In the genomic region with DNA sequence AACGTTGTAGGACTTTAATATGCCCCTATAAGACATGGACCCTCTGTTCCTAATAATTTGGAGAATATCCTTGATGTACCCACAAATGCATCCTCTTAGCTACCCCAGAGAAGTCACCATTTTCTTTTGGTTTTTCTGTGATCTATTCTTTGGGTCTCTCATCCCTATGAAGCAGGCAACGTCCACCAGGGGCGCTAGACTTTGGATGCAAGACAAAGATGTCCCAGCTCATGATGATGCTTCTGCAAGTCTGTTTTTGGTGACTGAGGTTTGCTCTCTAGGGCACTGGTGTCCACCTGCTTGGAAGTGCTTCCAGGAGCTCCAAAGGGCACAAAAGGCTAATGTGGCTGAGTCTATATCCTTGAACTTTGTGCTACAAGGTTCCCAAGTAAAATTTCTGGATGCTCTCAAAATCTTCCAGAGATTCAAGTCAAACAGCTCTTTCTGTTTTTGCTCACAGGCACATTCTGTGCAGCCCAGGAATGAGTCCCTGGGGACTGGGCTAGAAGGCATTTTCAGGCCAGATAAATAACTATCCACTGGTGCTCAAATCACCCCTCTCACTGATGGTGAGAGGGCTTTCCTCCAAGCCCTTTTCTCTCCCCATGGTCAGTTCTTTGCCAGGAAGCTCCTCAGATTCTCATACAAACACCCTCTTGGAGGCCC, we compare ENCODE assay signal across 8 cellular contexts.
DNase-seq lines count a peak whose midpoint lies in the region; ATAC-seq, FAIRE-seq and TF ChIP-seq lines count a peak whose summit lies in the region.
"Had no signal": no experiment of that assay in that cellular context is flagged by ENCODE, and none has a peak within 500 bp of the region (broad histone marks: within the 10 kb centered on the region; RNA-seq: fewer than 3 reads in every experiment).

No MANE protein-coding gene starts in this region.

- POLR2A ChIA-PET in HepG2 (lab: Yijun Ruan, JAX), result no interaction called here

- H4K20me1 ChIP-seq in HepG2 (ENCODE audit: insufficient read depth, low read length), result no peaks in the 10 kb centered on the region

- TF ChIP-seq POLR2A in HepG2 (IDR thresholded peaks at IDR 0.05; ENCODE audit: insufficient read depth in 1 of 2, low read depth in 2 of 2, low read length in 2 of 2), result no peak
- TF ChIP-seq POLR2A in sigmoid colon (IDR thresholded peaks at IDR 0.05), result no peak

- H3K27ac ChIP-seq in HepG2 (ENCODE audit: extremely low read length, insufficient read depth, low read length), result no peak overlapping the region
- no peak overlapping the region for H3K27ac ChIP-seq in sigmoid colon

- FAIRE-seq in HepG2 (lab: Jason Lieb, UNC) (no peak), HTR-8/SVneo (lab: Jason Lieb, UNC) (no peak)

- no peak overlapping the region for H3K4me2 ChIP-seq in HepG2 (ENCODE audit: low read depth, low read length)

- peak; percentile 41; the same call in 1 of the 3 replicates for ATAC-seq in HepG2

- no peak for TF ChIP-seq RAD21 in HepG2 (CRISPR knock-in tag; IDR thresholded peaks at IDR 0.05)

- in situ Hi-C loops in HepG2 (cut with HindIII; ENCODE audit: extremely low pct_ligation_motif_present, low pct_unique_long_range_greater_than_20kb), result no loop called here

- H3K36me3 ChIP-seq in HepG2 (replicated peaks in 1 of 2; ENCODE audit: control insufficient read depth in 1 of 2, insufficient read depth in 2 of 2, low read length in 2 of 2) (no peaks in the 10 kb centered on the region), sigmoid colon (no peaks in the 10 kb centered on the region)

- peak; percentile 74 for TF ChIP-seq CTCF in GM12875 (IDR thresholded peaks at IDR 0.05; ENCODE audit: borderline replicate concordance, insufficient read depth, low read depth, low read length)
- peak; percentile 39 for TF ChIP-seq CTCF in HepG2 (CRISPR knock-in tag; IDR thresholded peaks at IDR 0.05)
- peak in 1 of 4 experiments; percentile 31 for TF ChIP-seq CTCF in sigmoid colon (IDR thresholded peaks at IDR 0.05)

- intact Hi-C loops in HepG2 (cut with micrococcal nuclease; ENCODE audit: unreplicated experiment) (no loop called here), sigmoid colon (cut with DNase I) (no loop called here)

- H2AFZ ChIP-seq in HepG2 (ENCODE audit: low read length), result no peak overlapping the region

- H3K4me1 ChIP-seq in HepG2 (ENCODE audit: insufficient read depth, low read length) (no peaks in the 10 kb centered on the region), sigmoid colon (no peaks in the 10 kb centered on the region)

- no peaks in the 10 kb centered on the region for H3K79me2 ChIP-seq in HepG2 (ENCODE audit: insufficient read depth, low read length)

- 0% methylated on average over 3 of the region's 3 CpGs for WGBS in HepG2 (ENCODE audit: low lambda C conversion rate)
- WGBS in sigmoid colon, 2 donors, result 29 to 37% methylated on average over 3 of the region's 3 CpGs

- CTCF ChIA-PET in HepG2 (lab: Yijun Ruan, JAX; ENCODE audit: low intra/inter-chr PET ratio, low total read pairs), result no interaction called here

- H3K27me3 ChIP-seq in HepG2 (ENCODE audit: control insufficient read depth in 1 of 2, insufficient read depth in 2 of 2, low read length in 2 of 2) (no peaks in the 10 kb centered on the region), sigmoid colon (no peaks in the 10 kb centered on the region)

- H3K9me3 ChIP-seq in HepG2 (ENCODE audit: low read length), result peaks cover 5% of the 10 kb centered on the region; the same call in 1 of the 2 replicates
- H3K9me3 ChIP-seq in sigmoid colon, result no peaks in the 10 kb centered on the region

- no peak overlapping the region for H3K4me3 ChIP-seq in GM12875 (ENCODE audit: low read depth, low read length)
- no peak overlapping the region for H3K4me3 ChIP-seq in HepG2 (replicated peaks in 1 of 3; ENCODE audit: insufficient read depth in 1 of 3, low read depth in 2 of 3, low read length in 3 of 3)
- no peak overlapping the region for H3K4me3 ChIP-seq in sigmoid colon

- TF ChIP-seq EP300 in HepG2 (IDR thresholded peaks at IDR 0.05; ENCODE audit: low read depth in 2 of 2, low read length in 2 of 2) (no peak), HepG2 (CRISPR knock-in tag; IDR thresholded peaks at IDR 0.05; ENCODE audit: borderline replicate concordance) (no peak), sigmoid colon (IDR thresholded peaks at IDR 0.05) (no peak)

- peak; percentile 29 to 32 for DNase-seq in Kasumi-1 (lab: John Stamatoyannopoulos, UW)
- DNase-seq in amniotic epithelial cell (ENCODE audit: low read depth), result peak; percentile 25
- peak; percentile 1 for DNase-seq in HepG2 (ENCODE audit: low spot score)
- DNase-seq in sigmoid colon, result no peak
- DNase-seq in T1000 (lab: John Stamatoyannopoulos, UW), result no peak
- DNase-seq in HTR-8/SVneo (ENCODE audit: insufficient read length, low spot score), result no peak
- DNase-seq: naive B cell had no signal

- BruUV-seq in HepG2 (replicated peaks; lab: Mats Ljungman, UMichigan), result no TSS peak

- no peak overlapping the region for H3K9ac ChIP-seq in HepG2 (ENCODE audit: insufficient read depth, low read depth, low read length)

TF ChIP-seq in HepG2, 621 proteins besides CTCF, POLR2A, EP300 and RAD21:
- TF ChIP-seq NPAS2 (CRISPR knock-in tag; IDR thresholded peaks at IDR 0.05; ENCODE audit: borderline replicate concordance), result no peak
- TF ChIP-seq RXRB (CRISPR knock-in tag; IDR thresholded peaks at IDR 0.05; ENCODE audit: borderline replicate concordance), result no peak
- no peak for TF ChIP-seq ZSCAN9 (CRISPR knock-in tag; IDR thresholded peaks at IDR 0.05; ENCODE audit: borderline replicate concordance)
- no peak for TF ChIP-seq SNAPC2 (CRISPR knock-in tag; IDR thresholded peaks at IDR 0.05)
- TF ChIP-seq ZNF224 (CRISPR knock-in tag; IDR thresholded peaks at IDR 0.05), result no peak
- no peak for TF ChIP-seq GATA4 (IDR thresholded peaks at IDR 0.05; ENCODE audit: borderline replicate concordance, low read depth)
- no peak for TF ChIP-seq ZNF761 (CRISPR knock-in tag; conservative IDR thresholded peaks at IDR 0.05)
- no peak for TF ChIP-seq JUN (CRISPR knock-in tag; IDR thresholded peaks at IDR 0.05)
- no peak for TF ChIP-seq MYNN (CRISPR knock-in tag; IDR thresholded peaks at IDR 0.05; ENCODE audit: low read depth)
- no peak for TF ChIP-seq KDM2A (CRISPR knock-in tag; IDR thresholded peaks at IDR 0.05; ENCODE audit: borderline replicate concordance, low read depth)
- no peak for TF ChIP-seq NCOA5 (CRISPR knock-in tag; IDR thresholded peaks at IDR 0.05)
- TF ChIP-seq ZNF619 (CRISPR knock-in tag; IDR thresholded peaks at IDR 0.05), result no peak
- TF ChIP-seq MEIS2 (CRISPR knock-in tag; IDR thresholded peaks at IDR 0.05), result no peak
- no peak for TF ChIP-seq ZNF557 (CRISPR knock-in tag; IDR thresholded peaks at IDR 0.05)
- TF ChIP-seq MTF1 (CRISPR knock-in tag; IDR thresholded peaks at IDR 0.05), result no peak
- TF ChIP-seq TMF1 (CRISPR knock-in tag; IDR thresholded peaks at IDR 0.05; ENCODE audit: low read depth), result no peak
- TF ChIP-seq, protein P1, sequence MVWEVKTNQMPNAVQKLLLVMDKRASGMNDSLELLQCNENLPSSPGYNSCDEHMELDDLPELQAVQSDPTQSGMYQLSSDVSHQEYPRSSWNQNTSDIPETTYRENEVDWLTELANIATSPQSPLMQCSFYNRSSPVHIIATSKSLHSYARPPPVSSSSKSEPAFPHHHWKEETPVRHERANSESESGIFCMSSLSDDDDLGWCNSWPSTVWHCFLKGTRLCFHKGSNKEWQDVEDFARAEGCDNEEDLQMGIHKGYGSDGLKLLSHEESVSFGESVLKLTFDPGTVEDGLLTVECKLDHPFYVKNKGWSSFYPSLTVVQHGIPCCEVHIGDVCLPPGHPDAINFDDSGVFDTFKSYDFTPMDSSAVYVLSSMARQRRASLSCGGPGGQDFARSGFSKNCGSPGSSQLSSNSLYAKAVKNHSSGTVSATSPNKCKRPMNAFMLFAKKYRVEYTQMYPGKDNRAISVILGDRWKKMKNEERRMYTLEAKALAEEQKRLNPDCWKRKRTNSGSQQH (CRISPR knock-in tag; IDR thresholded peaks at IDR 0.05; ENCODE audit: low read depth), result no peak
- TF ChIP-seq ZNF703 (CRISPR knock-in tag; IDR thresholded peaks at IDR 0.05; ENCODE audit: borderline replicate concordance), result no peak
TF ChIP-seq in HepG2: peak in this region for 0.

Comparison
In these comparisons a context has a peak if more than half of its experiments do, and no peak if none do; other contexts are left out.
1. DNase-seq: peak in Kasumi-1 (2 of 2), amniotic epithelial cell (single experiment) and HepG2 (single experiment); none in sigmoid colon (single experiment), T1000 (single experiment) and HTR-8/SVneo (single experiment).